Comparison of ENCODE assay signal across 1 cellular context in genomic region chr20:20002101-20002998, GRCh38.
A peak's percentile ranks its signal among the peaks of the same experiment; 100 is the strongest.
TF ChIP-seq lines count a peak whose summit lies in the region.

No MANE protein-coding gene starts in this region.

TF ChIP-seq in HepG2, 621 proteins besides CTCF, POLR2A, EP300 and RAD21 (continued from another document and continues in another):
- TF ChIP-seq GPBP1L1 (CRISPR knock-in tag; IDR thresholded peaks at IDR 0.05) (no peak), ZFP82 (CRISPR knock-in tag; IDR thresholded peaks at IDR 0.05; ENCODE audit: borderline replicate concordance) (no peak), ZNF24 (IDR thresholded peaks at IDR 0.05) (no peak), ZNF546 (CRISPR knock-in tag; conservative IDR thresholded peaks at IDR 0.05) (no peak), ARNTL (CRISPR knock-in tag; IDR thresholded peaks at IDR 0.05) (no peak), POGK (CRISPR knock-in tag; conservative IDR thresholded peaks at IDR 0.05) (peak; percentile 32; the same call in 1 of the 2 replicates), ZNF333 (CRISPR knock-in tag; IDR thresholded peaks at IDR 0.05; ENCODE audit: borderline replicate concordance) (no peak), ZBTB49 (CRISPR knock-in tag; IDR thresholded peaks at IDR 0.05; ENCODE audit: borderline replicate concordance) (peak; percentile 74; the same call in 1 of the 2 replicates), ZBTB7B (CRISPR knock-in tag; IDR thresholded peaks at IDR 0.05) (peak; percentile 55), MYPOP (CRISPR knock-in tag; IDR thresholded peaks at IDR 0.05) (no peak), PITX1 (CRISPR knock-in tag; IDR thresholded peaks at IDR 0.05) (peak; percentile 18; the same call in 1 of the 2 replicates), HMG20A (CRISPR knock-in tag; IDR thresholded peaks at IDR 0.05; ENCODE audit: borderline replicate concordance) (peak; percentile 55; the same call in 1 of the 2 replicates), NR0B2 (CRISPR knock-in tag; IDR thresholded peaks at IDR 0.05) (no peak), BCL6 (CRISPR knock-in tag; IDR thresholded peaks at IDR 0.05) (peak; percentile 47), RELA (CRISPR knock-in tag; IDR thresholded peaks at IDR 0.05) (no peak), MAFK (conservative IDR thresholded peaks at IDR 0.05 in 1 of 2, IDR thresholded peaks at IDR 0.05 in 1 of 2; ENCODE audit: low read length in 2 of 2) (peak; percentile 95 to 99), HOXA9 (CRISPR knock-in tag; IDR thresholded peaks at IDR 0.05; ENCODE audit: borderline replicate concordance) (0 out of 2 replicates have a peak, but pooled peaks have one; percentile 28), TSC22D2 (CRISPR knock-in tag; IDR thresholded peaks at IDR 0.05; ENCODE audit: borderline replicate concordance) (peak; percentile 28; the same call in 1 of the 2 replicates), SOX13 (IDR thresholded peaks at IDR 0.05) (0 out of 2 replicates have a peak, but pooled peaks have one; percentile 14), SOX13 (CRISPR knock-in tag; conservative IDR thresholded peaks at IDR 0.05 in 1 of 2, IDR thresholded peaks at IDR 0.05 in 1 of 2) (peak in 1 of 2 experiments; percentile 87; a peak in 2 of 4 replicates), SMAD3 (CRISPR knock-in tag; IDR thresholded peaks at IDR 0.05) (no peak; the same call in none of the 2 replicates), GLI4 (CRISPR knock-in tag; IDR thresholded peaks at IDR 0.05; ENCODE audit: borderline replicate concordance) (0 out of 2 replicates have a peak, but pooled peaks have one; percentile 28), ZNF556 (CRISPR knock-in tag; IDR thresholded peaks at IDR 0.05; ENCODE audit: borderline replicate concordance) (no peak), ATF7-NPFF (CRISPR knock-in tag; IDR thresholded peaks at IDR 0.05; ENCODE audit: low read depth) (0 out of 2 replicates have a peak, but pooled peaks have one; percentile 35), YEATS4 (CRISPR knock-in tag; IDR thresholded peaks at IDR 0.05; ENCODE audit: borderline replicate concordance) (no peak), TRAFD1 (CRISPR knock-in tag; IDR thresholded peaks at IDR 0.05; ENCODE audit: borderline replicate concordance) (no peak), NFAT5 (CRISPR knock-in tag; IDR thresholded peaks at IDR 0.05) (no peak), SRSF9 (IDR thresholded peaks at IDR 0.05; ENCODE audit: borderline replicate concordance, insufficient read depth, low read depth, low read length, poor library complexity, severe bottlenecking) (no peak), CCDC6 (CRISPR knock-in tag; IDR thresholded peaks at IDR 0.05) (no peak), THAP11 (CRISPR knock-in tag; IDR thresholded peaks at IDR 0.05) (peak; percentile 63), MYC (CRISPR knock-in tag; IDR thresholded peaks at IDR 0.05; ENCODE audit: borderline replicate concordance) (no peak; the same call in 1 of the 2 replicates), HIC2 (CRISPR knock-in tag; IDR thresholded peaks at IDR 0.05; ENCODE audit: low read depth) (no peak), ZMYM2 (CRISPR knock-in tag; IDR thresholded peaks at IDR 0.05) (peak; percentile 67), ZNF337 (CRISPR knock-in tag; IDR thresholded peaks at IDR 0.05; ENCODE audit: borderline replicate concordance, low read depth) (no peak), MEF2D (CRISPR knock-in tag; IDR thresholded peaks at IDR 0.05) (peak; percentile 48; the same call in 1 of the 2 replicates)
- TF ChIP-seq, protein P1, sequence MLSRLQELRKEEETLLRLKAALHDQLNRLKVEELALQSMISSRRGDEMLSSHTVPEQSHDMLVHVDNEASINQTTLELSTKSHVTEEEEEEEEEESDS (CRISPR knock-in tag; IDR thresholded peaks at IDR 0.05; ENCODE audit: borderline replicate concordance), result 0 out of 2 replicates have a peak, but pooled peaks have one; percentile 12
- TF ChIP-seq, protein P2, sequence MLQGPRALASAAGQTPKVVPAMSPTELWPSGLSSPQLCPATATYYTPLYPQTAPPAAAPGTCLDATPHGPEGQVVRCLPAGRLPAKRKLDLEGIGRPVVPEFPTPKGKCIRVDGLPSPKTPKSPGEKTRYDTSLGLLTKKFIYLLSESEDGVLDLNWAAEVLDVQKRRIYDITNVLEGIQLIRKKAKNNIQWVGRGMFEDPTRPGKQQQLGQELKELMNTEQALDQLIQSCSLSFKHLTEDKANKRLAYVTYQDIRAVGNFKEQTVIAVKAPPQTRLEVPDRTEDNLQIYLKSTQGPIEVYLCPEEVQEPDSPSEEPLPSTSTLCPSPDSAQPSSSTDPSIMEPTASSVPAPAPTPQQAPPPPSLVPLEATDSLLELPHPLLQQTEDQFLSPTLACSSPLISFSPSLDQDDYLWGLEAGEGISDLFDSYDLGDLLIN (CRISPR knock-in tag; IDR thresholded peaks at IDR 0.05; ENCODE audit: borderline replicate concordance), result no peak
- TF ChIP-seq, protein P3, sequence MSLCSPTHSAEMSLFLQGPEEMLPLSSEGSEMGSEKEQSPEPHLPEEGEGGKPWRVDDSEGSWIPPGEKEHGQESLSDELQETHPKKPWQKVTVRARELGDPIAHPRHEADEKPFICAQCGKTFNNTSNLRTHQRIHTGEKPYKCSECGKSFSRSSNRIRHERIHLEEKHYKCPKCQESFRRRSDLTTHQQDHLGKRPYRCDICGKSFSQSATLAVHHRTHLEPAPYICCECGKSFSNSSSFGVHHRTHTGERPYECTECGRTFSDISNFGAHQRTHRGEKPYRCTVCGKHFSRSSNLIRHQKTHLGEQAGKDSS (CRISPR knock-in tag; IDR thresholded peaks at IDR 0.05; ENCODE audit: borderline replicate concordance, low read depth), result 0 out of 2 replicates have a peak, but pooled peaks have one; percentile 22
- TF ChIP-seq, protein P4, sequence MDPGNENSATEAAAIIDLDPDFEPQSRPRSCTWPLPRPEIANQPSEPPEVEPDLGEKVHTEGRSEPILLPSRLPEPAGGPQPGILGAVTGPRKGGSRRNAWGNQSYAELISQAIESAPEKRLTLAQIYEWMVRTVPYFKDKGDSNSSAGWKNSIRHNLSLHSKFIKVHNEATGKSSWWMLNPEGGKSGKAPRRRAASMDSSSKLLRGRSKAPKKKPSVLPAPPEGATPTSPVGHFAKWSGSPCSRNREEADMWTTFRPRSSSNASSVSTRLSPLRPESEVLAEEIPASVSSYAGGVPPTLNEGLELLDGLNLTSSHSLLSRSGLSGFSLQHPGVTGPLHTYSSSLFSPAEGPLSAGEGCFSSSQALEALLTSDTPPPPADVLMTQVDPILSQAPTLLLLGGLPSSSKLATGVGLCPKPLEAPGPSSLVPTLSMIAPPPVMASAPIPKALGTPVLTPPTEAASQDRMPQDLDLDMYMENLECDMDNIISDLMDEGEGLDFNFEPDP (CRISPR knock-in tag; conservative IDR thresholded peaks at IDR 0.05), result no peak
